Comparison of ENCODE assay signal across 1 cellular context in genomic region chr19:43503501-43504425, GRCh38.
TF ChIP-seq lines count a peak whose summit lies in the region.

No MANE protein-coding gene starts in this region.

TF ChIP-seq in HEK293, 187 proteins besides CTCF, POLR2A, EP300 and RAD21 (continued from another document and continues in another):
- TF ChIP-seq ZBTB10 (tag by site-specific recombination; IDR thresholded peaks at IDR 0.05), result peak; percentile 81
- TF ChIP-seq ZNF76 (tag by site-specific recombination; IDR thresholded peaks at IDR 0.05; ENCODE audit: borderline replicate concordance, low read depth), result peak; percentile 60; the same call in 1 of the 2 replicates
- TF ChIP-seq ZSCAN5A (tag by site-specific recombination; IDR thresholded peaks at IDR 0.05), result no peak
- no peak for TF ChIP-seq ZNF677 (tag by site-specific recombination; IDR thresholded peaks at IDR 0.05)
- TF ChIP-seq EGR2 (tag by site-specific recombination; IDR thresholded peaks at IDR 0.05; ENCODE audit: low read depth), result 0 out of 2 replicates have a peak, but pooled peaks have one; percentile 16
- TF ChIP-seq ZNF112 (tag by site-specific recombination; IDR thresholded peaks at IDR 0.05), result no peak
- TF ChIP-seq ZNF707 (tag by site-specific recombination; IDR thresholded peaks at IDR 0.05), result no peak
- TF ChIP-seq SETDB1 (IDR thresholded peaks at IDR 0.05; ENCODE audit: insufficient read length, low read length), result no peak
- peak; percentile 82; the same call in 1 of the 2 replicates for TF ChIP-seq PRDM2 (tag by site-specific recombination; IDR thresholded peaks at IDR 0.05; ENCODE audit: borderline replicate concordance)
- peak; percentile 46; the same call in 1 of the 2 replicates for TF ChIP-seq ZNF791 (tag by site-specific recombination; IDR thresholded peaks at IDR 0.05)
- TF ChIP-seq YY2 (tag by site-specific recombination; IDR thresholded peaks at IDR 0.05), result 0 out of 2 replicates have a peak, but pooled peaks have one; percentile 61
- peak; percentile 90 for TF ChIP-seq PATZ1 (tag by site-specific recombination; IDR thresholded peaks at IDR 0.05)
- no peak for TF ChIP-seq GFI1B (tag by site-specific recombination; IDR thresholded peaks at IDR 0.05)
- peak; percentile 100 for TF ChIP-seq GLIS1 (tag by site-specific recombination; IDR thresholded peaks at IDR 0.05)
- TF ChIP-seq ZBTB7A (tag by site-specific recombination; IDR thresholded peaks at IDR 0.05; ENCODE audit: low read depth), result peak; percentile 77
- 0 out of 2 replicates have a peak, but pooled peaks have one; percentile 33 for TF ChIP-seq ZNF692 (tag by site-specific recombination; IDR thresholded peaks at IDR 0.05)
- peak; percentile 50; the same call in 1 of the 2 replicates for TF ChIP-seq ZNF341 (tag by site-specific recombination; IDR thresholded peaks at IDR 0.05; ENCODE audit: low read depth)
- TF ChIP-seq ZBTB6 (tag by site-specific recombination; IDR thresholded peaks at IDR 0.05), result peak; percentile 95
- TF ChIP-seq OSR2 (tag by site-specific recombination; IDR thresholded peaks at IDR 0.05), result no peak
- TF ChIP-seq BCL6B (tag by site-specific recombination; IDR thresholded peaks at IDR 0.05), result no peak
- TF ChIP-seq SCRT2 (tag by site-specific recombination; IDR thresholded peaks at IDR 0.05), result peak; percentile 91
- TF ChIP-seq ZNF148 (tag by site-specific recombination; IDR thresholded peaks at IDR 0.05; ENCODE audit: borderline replicate concordance), result no peak
- TF ChIP-seq ZNF510 (tag by site-specific recombination; IDR thresholded peaks at IDR 0.05; ENCODE audit: insufficient replicate concordance), result no peak
- TF ChIP-seq ZSCAN16 (tag by site-specific recombination; IDR thresholded peaks at IDR 0.05), result peak; percentile 63; the same call in 1 of the 2 replicates
- 0 out of 2 replicates have a peak, but pooled peaks have one; percentile 29 for TF ChIP-seq TCF7L2 (IDR thresholded peaks at IDR 0.05; ENCODE audit: borderline replicate concordance, low read depth, low read length)
- TF ChIP-seq ZNF239 (tag by site-specific recombination; IDR thresholded peaks at IDR 0.05), result peak; percentile 65
- peak; percentile 100 for TF ChIP-seq ZNF335 (tag by site-specific recombination; conservative IDR thresholded peaks at IDR 0.05)
- peak; percentile 93 for TF ChIP-seq ZNF391 (tag by site-specific recombination; IDR thresholded peaks at IDR 0.05; ENCODE audit: borderline replicate concordance, low read depth)
- TF ChIP-seq ZBTB21 (tag by site-specific recombination; IDR thresholded peaks at IDR 0.05), result peak; percentile 55; the same call in 1 of the 2 replicates
- TF ChIP-seq ZNF18 (tag by site-specific recombination; IDR thresholded peaks at IDR 0.05), result no peak
- TF ChIP-seq ZFP69B (tag by site-specific recombination; IDR thresholded peaks at IDR 0.05), result peak; percentile 67; the same call in 1 of the 2 replicates
- peak; percentile 98 for TF ChIP-seq ZEB2 (tag by site-specific recombination; IDR thresholded peaks at IDR 0.05)
- no peak for TF ChIP-seq ZNF560 (tag by site-specific recombination; IDR thresholded peaks at IDR 0.05; ENCODE audit: borderline replicate concordance)
- TF ChIP-seq ZNF514 (tag by site-specific recombination; IDR thresholded peaks at IDR 0.05), result no peak
- peak; percentile 38; the same call in 1 of the 2 replicates for TF ChIP-seq SP7 (tag by site-specific recombination; IDR thresholded peaks at IDR 0.05)
- peak; percentile 92 for TF ChIP-seq SCRT1 (tag by site-specific recombination; IDR thresholded peaks at IDR 0.05; ENCODE audit: borderline replicate concordance)
- peak; percentile 53 for TF ChIP-seq ZNF843 (tag by site-specific recombination; IDR thresholded peaks at IDR 0.05)
- peak; percentile 28 for TF ChIP-seq ZNF600 (tag by site-specific recombination; IDR thresholded peaks at IDR 0.05)
- peak; percentile 93 for TF ChIP-seq KLF9 (tag by site-specific recombination; IDR thresholded peaks at IDR 0.05; ENCODE audit: low read depth)
